Comparison of ENCODE assay signal across 29 cellular contexts in the genomic region with DNA sequence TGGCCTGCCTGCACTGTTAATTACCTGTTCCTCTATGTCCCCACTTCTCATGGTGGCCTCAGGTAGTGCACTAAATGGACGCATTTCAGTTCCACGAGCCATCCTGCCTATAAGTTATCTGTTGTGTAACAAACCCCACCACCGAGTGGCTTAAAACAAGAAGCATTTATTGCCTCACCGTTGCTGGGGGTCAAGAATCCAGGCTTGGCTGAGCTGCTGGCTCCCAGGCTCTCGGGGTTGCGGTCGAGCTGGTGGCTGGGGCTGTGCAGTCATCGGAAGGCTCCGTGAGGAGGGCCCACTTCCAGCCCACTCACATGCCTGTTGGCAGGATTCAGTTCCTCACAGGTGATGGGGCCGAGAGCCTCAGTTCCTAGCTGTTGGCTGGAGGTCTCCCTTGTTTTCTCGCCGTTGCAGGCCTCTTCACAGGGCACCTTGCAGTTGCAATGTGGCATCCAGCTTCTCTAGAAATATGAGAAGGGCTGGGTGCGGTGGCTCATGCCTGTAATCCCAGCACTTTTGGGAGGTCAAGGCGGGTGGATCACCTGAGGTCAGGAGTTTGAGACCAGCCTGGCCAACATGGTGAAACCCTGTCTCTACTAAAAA. TPM values are rescaled to one million over a fixed set of nuclear protein-coding genes. Genes with fewer than 3 reads are reported as not detected.
DNase-seq lines count a peak whose midpoint lies in the region; ATAC-seq and TF ChIP-seq lines count a peak whose summit lies in the region.
"Had no signal": no experiment of that assay in that cellular context is flagged by ENCODE, and none has a peak within 500 bp of the region (broad histone marks: within the 10 kb centered on the region; RNA-seq: fewer than 3 reads in every experiment).

No MANE protein-coding gene starts in this region.

- 55 to 87% (median 71%) methylated on average over 13 to 14 of the region's 14 CpGs for WGBS in spleen, 5 donors

- H3K9me3 Mint-ChIP-seq in naive B cell, result peaks cover 0 to 4% (median 0%) of the 10 kb centered on the region in 7 donors

- peaks cover 21 to 63% (median 54%) of the 10 kb centered on the region in 3 donors for H3K4me1 Mint-ChIP-seq in naive B cell

- H3K27ac Mint-ChIP-seq in naive B cell, result peak overlapping the region in 4 of 6 donors; percentile 81 to 90 (median 83)
- H3K27ac Mint-ChIP-seq: activated CD4-positive, alpha-beta memory T cell treated with anti-CD3 and anti-CD28 coated beads, Interleukin-2, amount 10 ng/mL, durations not matched to agents 7 days and 5 days; activated naive CD8-positive, alpha-beta T cell treated with anti-CD3 and anti-CD28 coated beads, Interleukin-2, amount 10 ng/mL, durations not matched to agents 7 days and 5 days; activated T-helper 2 cell treated with anti-CD3 and anti-CD28 coated beads, Interferon-gamma antibody, Interleukin-2, Interleukin-4, amounts not matched to agents 10 μg/mL and 5 μg/mL and 100 μg/mL, durations not matched to agents 14 hours and 24 hours and 36 hours had no signal

- peaks cover 0 to 9% (median 5%) of the 10 kb centered on the region in 11 experiments; a peak in 12 of 22 replicates for H3K9me3 ChIP-seq in BLaER1 treated with 17β-estradiol and CSF1 and Interleukin-3, amounts not matched to agents 10 nM and 100 nM (replicated peaks in 1 of 11)
- H3K9me3 ChIP-seq in Karpas-422 (ENCODE audit: low read length), result no peaks in the 10 kb centered on the region; the same call in 1 of the 2 replicates
- H3K9me3 ChIP-seq in spleen, result peaks cover 0 to 5% (median 0%) of the 10 kb centered on the region in 8 donors
- H3K9me3 ChIP-seq: A549, MG63 had no signal

- TF ChIP-seq CTCF in spleen (IDR thresholded peaks at IDR 0.05 in 8 of 11, conservative IDR thresholded peaks at IDR 0.05 in 3 of 11), result no peak

- H3K36me3 Mint-ChIP-seq in naive B cell, result no peaks in the 10 kb centered on the region

- no peaks in the 10 kb centered on the region for H3K27me3 ChIP-seq in BLaER1 treated with 17β-estradiol and CSF1 and Interleukin-3, amounts not matched to agents 10 nM and 100 nM
- H3K27me3 ChIP-seq in Karpas-422 (ENCODE audit: low read length) (no peaks in the 10 kb centered on the region), spleen (replicated peaks in 1 of 7) (no peaks in the 10 kb centered on the region)
- H3K27me3 ChIP-seq: MG63, upper lobe of right lung had no signal

- no peak overlapping the region for H3K9ac ChIP-seq in BLaER1 treated with 17β-estradiol and CSF1 and Interleukin-3, amounts not matched to agents 10 nM and 100 nM
- H3K9ac ChIP-seq in Karpas-422 (ENCODE audit: low read length), result peak overlapping the region; percentile 34; the same call in 1 of the 2 replicates

- no peaks in the 10 kb centered on the region for H3K9me2 ChIP-seq in Karpas-422 (replicated peaks; ENCODE audit: insufficient read depth, low read length)

- H3K79me2 ChIP-seq in Karpas-422 (ENCODE audit: low read length), result no peaks in the 10 kb centered on the region

- intact Hi-C loops in spleen (cut with DNase I; ENCODE audit: low total_unique reads), result no loop called here

- peak overlapping the region in 8 of 11 experiments; percentile 58 to 74 (median 62); a peak in 15 of 22 replicates for H3K4me2 ChIP-seq in BLaER1 treated with 17β-estradiol and CSF1 and Interleukin-3, amounts not matched to agents 10 nM and 100 nM
- H3K4me2 ChIP-seq in Karpas-422 (ENCODE audit: low read depth, low read length, poor library complexity, severe bottlenecking), result no peak overlapping the region
- H3K4me2 ChIP-seq: A549 had no signal

- peak overlapping the region in 7 of 8 donors; percentile 46 to 84 (median 74) for H3K4me3 Mint-ChIP-seq in naive B cell
- H3K4me3 Mint-ChIP-seq: activated CD4-positive, alpha-beta memory T cell treated with anti-CD3 and anti-CD28 coated beads, Interleukin-2, amount 10 ng/mL, durations not matched to agents 7 days and 5 days; activated naive CD8-positive, alpha-beta T cell treated with anti-CD3 and anti-CD28 coated beads, Interleukin-2, amount 10 ng/mL, durations not matched to agents 7 days and 5 days; neural crest cell had no signal

- peaks cover 18 to 30% (median 20%) of the 10 kb centered on the region in 11 experiments for H3K36me3 ChIP-seq in BLaER1 treated with 17β-estradiol and CSF1 and Interleukin-3, amounts not matched to agents 10 nM and 100 nM
- peaks cover 6% of the 10 kb centered on the region; the same call in 1 of the 2 replicates for H3K36me3 ChIP-seq in Karpas-422 (ENCODE audit: insufficient read depth, low read length)
- H3K36me3 ChIP-seq in spleen, result peaks cover 0 to 20% (median 8%) of the 10 kb centered on the region in 6 donors

- no peak overlapping the region for H3K27ac ChIP-seq in BLaER1 treated with 17β-estradiol and CSF1 and Interleukin-3, amounts not matched to agents 10 nM and 100 nM
- H3K27ac ChIP-seq in Karpas-422 (ENCODE audit: low read length) (no peak overlapping the region), spleen (peak overlapping the region in 4 of 8 donors; percentile 64 to 78 (median 71))
- H3K27ac ChIP-seq: A549, upper lobe of right lung had no signal

- H2AFZ ChIP-seq in Karpas-422 (ENCODE audit: low read length), result no peak overlapping the region

- peaks cover 22 to 44% (median 36%) of the 10 kb centered on the region in 10 experiments for H3K4me1 ChIP-seq in BLaER1 treated with 17β-estradiol and CSF1 and Interleukin-3, amounts not matched to agents 10 nM and 100 nM
- peaks cover 22% of the 10 kb centered on the region for H3K4me1 ChIP-seq in Karpas-422 (ENCODE audit: low read length)
- peaks cover 0 to 49% (median 24%) of the 10 kb centered on the region in 6 donors for H3K4me1 ChIP-seq in spleen
- H3K4me1 ChIP-seq: A549 had no signal

- peak; percentile 59 for DNase-seq in Karpas-422
- peak; percentile 81 for DNase-seq in SIG-M5 treated with dmso at 0.1 percent for 504 hours (lab: John Stamatoyannopoulos, UW; ENCODE audit: unreplicated experiment)
- DNase-seq in naive B cell, result no peak
- no peak for DNase-seq in NCI-H146 (lab: John Stamatoyannopoulos, UW)
- DNase-seq in middle frontal gyrus (ENCODE audit: extremely low spot score, low spot score), result no peak
- no peak for DNase-seq in spleen
- DNase-seq: activated CD4-positive, alpha-beta memory T cell treated with anti-CD3 and anti-CD28 coated beads, Interleukin-2, amount 10 ng/mL, durations not matched to agents 7 days and 5 days; activated CD4-positive, CD25-positive, alpha-beta regulatory T cell; activated naive CD8-positive, alpha-beta T cell treated with anti-CD3 and anti-CD28 coated beads, Interleukin-2, amount 10 ng/mL, durations not matched to agents 7 days and 5 days; cerebellar nuclear complex; COR-L47; DMS79; IMR-90; kidney glomerular epithelial cell; MG63; NCI-H187; NCI-H2171 treated with DMSO at 0.1 percent for 48 hours; NCI-H524 treated with DMSO at 0.1 percent for 48 hours; posterior cingulate gyrus; SW 1271; T1000; upper lobe of right lung had no signal

- H3K4me3 ChIP-seq in BLaER1 treated with 17β-estradiol and CSF1 and Interleukin-3, amounts not matched to agents 10 nM and 100 nM, result no peak overlapping the region
- no peak overlapping the region for H3K4me3 ChIP-seq in Karpas-422 (ENCODE audit: low read length)
- no peak overlapping the region for H3K4me3 ChIP-seq in spleen
- H3K4me3 ChIP-seq: A549, lung, MG63, upper lobe of right lung had no signal

- no peaks in the 10 kb centered on the region for H3K27me3 Mint-ChIP-seq in naive B cell

- peaks cover 0 to 20% (median 0%) of the 10 kb centered on the region in 11 experiments; a peak in 2 of 22 replicates for H4K20me1 ChIP-seq in BLaER1 treated with 17β-estradiol and CSF1 and Interleukin-3, amounts not matched to agents 10 nM and 100 nM
- H4K20me1 ChIP-seq in Karpas-422 (ENCODE audit: insufficient read depth, low read depth, low read length), result 0 out of 2 replicates have a peak, but pooled peaks cover 5% of the 10 kb centered on the region

- no peak for ATAC-seq in naive B cell (ENCODE audit: low read depth in 2 of 2)
- ATAC-seq in GM19328 (IDR thresholded peaks at IDR 0.05; ENCODE audit: unreplicated experiment), result no peak
- ATAC-seq: A549, HCT116, upper lobe of right lung had no signal

- TF ChIP-seq POLR2A in spleen (IDR thresholded peaks at IDR 0.05), result no peak

RNA-seq across cellular contexts. Expression of gene PTOV1, which starts 6.7 kb away (rescaled TPM):
- total RNA-seq in Karpas-422 (2014; rRNA removed; shearing (Covaris generic); ENCODE audit: low replicate concordance), result 67.8 and 114 TPM in 2 replicates
- polyA plus RNA-seq in naive B cell (ENCODE audit: low read depth in 6 of 6) (10 to 100 TPM; 46.1 to 98.3 (median 60.3) TPM), spleen (100 to 1,000 TPM in 1 of 3 donors, 10 to 100 TPM in 2; 61.4 to 120 (median 70.9) TPM)
- 100 to 1,000 TPM in 3 of 7 donors, 10 to 100 TPM in 4; 69.6 to 127 (median 98.4) TPM for total RNA-seq in spleen

RNA-seq across cellular contexts. Expression of gene PNKP, which starts 23.1 kb away (rescaled TPM):
- 49.4 and 101 TPM in 2 replicates for total RNA-seq in Karpas-422 (2014; rRNA removed; shearing (Covaris generic); ENCODE audit: low replicate concordance)
- 10 to 100 TPM; 39.4 to 64.9 (median 49.8) TPM for polyA plus RNA-seq in naive B cell (ENCODE audit: low read depth in 6 of 6)
- total RNA-seq in spleen, result 100 to 1,000 TPM in 5 of 7 donors, 10 to 100 TPM in 2; 80.9 to 203 (median 111) TPM
- polyA plus RNA-seq in spleen, result 100 to 1,000 TPM in 1 of 3 donors, 10 to 100 TPM in 2; 36.6 to 135 (median 66.2) TPM

RNA-seq across cellular contexts. Expression of gene MED25, which starts 26.1 kb away (rescaled TPM):
- 37.8 and 40.5 TPM in 2 replicates for total RNA-seq in Karpas-422 (2014; rRNA removed; shearing (Covaris generic); ENCODE audit: low replicate concordance)
- polyA plus RNA-seq in naive B cell (ENCODE audit: low read depth in 6 of 6) (10 to 100 TPM; 21.2 to 49.7 (median 28.9) TPM), spleen (10 to 100 TPM; 26.6 to 42.7 (median 35.3) TPM)
- total RNA-seq in spleen, result 10 to 100 TPM; 29.4 to 61.0 (median 50.7) TPM

RNA-seq across cellular contexts. Expression of gene FUZ, which starts 31.1 kb away (rescaled TPM):
- total RNA-seq in Karpas-422 (2014; rRNA removed; shearing (Covaris generic); ENCODE audit: low replicate concordance), result 15.8 and 38.3 TPM in 2 replicates
- polyA plus RNA-seq in naive B cell (ENCODE audit: low read depth in 6 of 6) (1 to 10 TPM; 4.7 to 8.4 (median 5.7) TPM), spleen (10 to 100 TPM; 16.7 to 20.3 (median 16.9) TPM)
- total RNA-seq in spleen, result 10 to 100 TPM; 10.7 to 22.1 (median 15.1) TPM

RNA-seq across cellular contexts. Expression of gene AKT1S1, which starts 32.9 kb away (rescaled TPM):
- total RNA-seq in Karpas-422 (2014; rRNA removed; shearing (Covaris generic); ENCODE audit: low replicate concordance), result 8.2 and 8.9 TPM in 2 replicates
- 1 to 10 TPM; 1.5 to 6.0 (median 3.2) TPM for polyA plus RNA-seq in naive B cell (ENCODE audit: low read depth in 6 of 6)
- total RNA-seq in spleen, result 10 to 100 TPM in 6 of 7 donors, 1 to 10 TPM in 1; 8.7 to 27.8 (median 20.1) TPM
- polyA plus RNA-seq in spleen, result 10 to 100 TPM; 11.6 to 24.8 (median 13.9) TPM

Comparison
In these comparisons a context has a peak if more than half of its experiments do, and no peak if none do; other contexts are left out.
1. DNase-seq: peak in Karpas-422 (single experiment) and SIG-M5 treated with dmso at 0.1 percent for 504 hours (single experiment); none in naive B cell (single experiment), NCI-H146 (single experiment), middle frontal gyrus (single experiment) and spleen (single experiment).